1 cellular context compared by ENCODE assay signal in the genomic region with DNA sequence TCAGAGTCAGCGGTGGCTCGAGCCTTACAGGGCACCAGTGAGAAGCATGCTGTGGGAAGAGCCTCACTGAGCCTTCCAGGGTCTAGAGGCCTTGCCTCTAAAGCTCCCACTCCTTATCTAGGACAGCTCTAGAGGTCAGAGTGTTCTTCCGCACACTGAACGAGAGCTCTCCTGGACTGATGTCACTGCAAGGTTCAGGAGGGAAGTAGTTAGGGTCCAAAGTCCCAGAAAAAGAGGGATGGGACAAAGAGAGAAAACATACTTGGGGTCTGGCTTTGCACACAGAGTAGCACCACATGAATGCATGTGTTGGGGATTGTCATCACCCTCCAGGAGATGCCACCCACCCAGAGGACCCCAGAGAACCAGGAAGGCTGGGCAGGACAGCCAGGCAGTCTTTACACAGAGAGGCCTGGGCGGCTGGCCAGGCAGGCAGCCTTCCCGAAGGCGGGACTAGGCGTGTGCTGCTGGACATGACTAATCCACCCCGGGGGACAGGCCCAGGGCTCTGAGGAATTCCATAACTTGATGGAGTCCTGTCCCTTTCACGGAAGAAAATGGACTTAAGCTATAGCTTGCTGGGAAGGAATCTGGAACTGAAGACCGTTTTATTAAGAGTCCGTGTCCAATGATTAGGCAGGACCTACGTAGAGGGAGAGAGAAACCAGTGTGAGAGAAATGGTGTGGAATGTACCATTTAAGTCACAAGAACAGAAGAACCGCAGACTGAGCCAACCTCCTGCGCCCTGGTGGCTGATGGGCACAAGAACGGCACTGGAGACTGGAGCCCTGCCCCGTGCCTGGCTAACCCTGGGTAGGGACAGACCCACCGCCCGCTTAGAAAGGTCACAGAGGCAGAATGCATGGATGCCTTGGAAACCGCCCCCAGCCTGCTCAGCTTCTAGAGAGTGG.
A peak's percentile ranks its signal among the peaks of the same experiment; 100 is the strongest.
TF ChIP-seq lines count a peak whose summit lies in the region.

No MANE protein-coding gene starts in this region.

TF ChIP-seq in IMR-90, 13 proteins besides CTCF, POLR2A, EP300 and RAD21:
- TF ChIP-seq BHLHE40 (IDR thresholded peaks at IDR 0.05; ENCODE audit: low read depth, low read length) (peak; percentile 70), CHD1 (IDR thresholded peaks at IDR 0.05; ENCODE audit: low read depth, low read length) (0 out of 2 replicates have a peak, but pooled peaks have one; percentile 57), MAZ (IDR thresholded peaks at IDR 0.05; ENCODE audit: borderline replicate concordance, low read depth, low read length) (peak; percentile 40; the same call in 1 of the 2 replicates), SMC3 (IDR thresholded peaks at IDR 0.05; ENCODE audit: low read depth, low read length) (no peak), MXI1 (IDR thresholded peaks at IDR 0.05; ENCODE audit: borderline replicate concordance, low read depth, low read length) (peak; percentile 16; the same call in 1 of the 2 replicates)
- TF ChIP-seq, protein P1, sequence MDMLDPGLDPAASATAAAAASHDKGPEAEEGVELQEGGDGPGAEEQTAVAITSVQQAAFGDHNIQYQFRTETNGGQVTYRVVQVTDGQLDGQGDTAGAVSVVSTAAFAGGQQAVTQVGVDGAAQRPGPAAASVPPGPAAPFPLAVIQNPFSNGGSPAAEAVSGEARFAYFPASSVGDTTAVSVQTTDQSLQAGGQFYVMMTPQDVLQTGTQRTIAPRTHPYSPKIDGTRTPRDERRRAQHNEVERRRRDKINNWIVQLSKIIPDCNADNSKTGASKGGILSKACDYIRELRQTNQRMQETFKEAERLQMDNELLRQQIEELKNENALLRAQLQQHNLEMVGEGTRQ (IDR thresholded peaks at IDR 0.05; ENCODE audit: low read depth, low read length): no peak
